Comparison of ENCODE assay signal across 8 cellular contexts in the genomic region with DNA sequence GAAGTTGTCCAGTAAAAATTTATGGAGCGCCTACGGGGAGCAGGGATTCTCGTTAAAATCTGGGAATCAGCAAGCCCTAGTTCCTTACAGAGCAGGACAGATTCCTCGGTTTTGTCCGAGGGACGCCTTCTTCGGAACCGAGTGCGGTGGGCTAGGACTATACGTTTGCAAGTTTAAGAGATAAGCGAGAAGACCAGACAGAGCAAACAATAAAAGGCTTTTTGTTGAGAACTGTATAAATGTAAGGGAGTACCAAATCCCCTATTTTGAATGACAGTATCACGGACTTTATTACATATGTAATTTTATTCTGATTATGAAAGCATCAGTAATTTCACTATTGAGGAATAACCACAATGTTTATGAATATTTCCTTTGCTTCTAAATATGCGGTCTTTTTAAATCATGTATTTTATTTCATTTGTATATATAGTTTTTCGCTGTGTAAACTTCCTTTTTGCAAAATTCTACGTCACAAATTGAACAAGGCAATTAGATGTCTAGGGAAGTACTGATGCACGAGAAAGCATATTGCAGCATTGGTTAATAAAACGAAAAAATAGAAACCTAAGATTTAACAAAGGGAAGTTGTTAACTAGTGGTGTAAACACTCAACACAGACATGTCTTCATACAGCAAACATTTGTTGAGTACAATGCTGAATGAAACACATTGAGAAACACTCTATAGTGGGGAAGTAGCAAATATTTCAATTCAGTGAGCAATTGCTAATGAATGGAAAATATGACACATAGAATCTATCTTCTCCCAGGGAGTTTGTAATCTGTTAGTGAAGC. TPM values are rescaled to one million over a fixed set of nuclear protein-coding genes. Genes with fewer than 3 reads are reported as not detected.
DNase-seq lines count a peak whose midpoint lies in the region; ATAC-seq, FAIRE-seq and TF ChIP-seq lines count a peak whose summit lies in the region.

No MANE protein-coding gene starts in this region.

- ATAC-seq in HG03135 (IDR thresholded peaks at IDR 0.05; ENCODE audit: unreplicated experiment) = no peak

- H3K4me1 ChIP-seq in ES-I3 (ENCODE audit: insufficient read depth, low read length) (peaks cover 21% of the 10 kb centered on the region), MM.1S (ENCODE audit: low read length) (peaks cover 17% of the 10 kb centered on the region), kidney (ENCODE audit: control insufficient read depth in 1 of 2, insufficient read depth in 1 of 2, low read depth in 1 of 2, low read length in 2 of 2) (peaks cover 6 to 8% of the 10 kb centered on the region in 2 donors)

- H3K27ac ChIP-seq in MM.1S (ENCODE audit: low read length) = peak overlapping the region; percentile 71; the same call in 1 of the 2 replicates
- H3K27ac ChIP-seq in kidney (ENCODE audit: low read depth in 2 of 2, low read length in 2 of 2) = peak overlapping the region; percentile 92 to 99
- peak overlapping the region; percentile 99 for H3K27ac ChIP-seq in substantia nigra (ENCODE audit: low read depth, low read length, poor library complexity, severe bottlenecking)

- H3K9ac ChIP-seq in ES-I3 (ENCODE audit: low read depth, low read length) (peak overlapping the region; percentile 94), MM.1S (ENCODE audit: low read length) (peak overlapping the region; percentile 88), kidney (ENCODE audit: low read length in 2 of 2) (peak overlapping the region; percentile 53 to 98)

- H3F3A ChIP-seq in MM.1S (ENCODE audit: insufficient read depth, low read length) = peaks cover 29% of the 10 kb centered on the region

- intact Hi-C loops in kidney (cut with DNase I) = no loop called here
- intact Hi-C loops in posterior vena cava (cut with DNase I) = loop anchor here (10.0 kb wide), 2 partner anchors 149 to 201 kb away; a partner anchor contains a TSS

- H3K27me3 ChIP-seq in MM.1S (replicated peaks; ENCODE audit: insufficient read depth, low read length) = no peaks in the 10 kb centered on the region

- H3K4me3 ChIP-seq in MM.1S (ENCODE audit: low read length) (peak overlapping the region; percentile 80), kidney (ENCODE audit: low read length in 2 of 2) (peak overlapping the region; percentile 72 to 89)

- peaks cover 35% of the 10 kb centered on the region for H3K79me2 ChIP-seq in MM.1S (ENCODE audit: low read length)

- no peaks in the 10 kb centered on the region for H3K9me3 ChIP-seq in ES-I3 (ENCODE audit: control insufficient read depth, insufficient read depth, low read length)
- no peaks in the 10 kb centered on the region for H3K9me3 ChIP-seq in MM.1S (replicated peaks; ENCODE audit: insufficient read depth, low read length)
- no peaks in the 10 kb centered on the region for H3K9me3 ChIP-seq in kidney (ENCODE audit: control insufficient read depth in 1 of 2, low read length in 2 of 2)

- no peaks in the 10 kb centered on the region for H4K20me1 ChIP-seq in MM.1S (ENCODE audit: insufficient read depth, low read length)

- no peaks in the 10 kb centered on the region for H3K36me3 ChIP-seq in ES-I3 (ENCODE audit: insufficient read depth, low read length)
- no peaks in the 10 kb centered on the region for H3K36me3 ChIP-seq in MM.1S (replicated peaks; ENCODE audit: insufficient read depth, low read length)
- no peaks in the 10 kb centered on the region for H3K36me3 ChIP-seq in kidney (ENCODE audit: control insufficient read depth in 1 of 2, insufficient read depth in 2 of 2, low read length in 2 of 2)

- peak overlapping the region; percentile 80 for H2AFZ ChIP-seq in MM.1S (ENCODE audit: low read length)

- no peaks in the 10 kb centered on the region for H3K9me2 ChIP-seq in MM.1S (replicated peaks; ENCODE audit: insufficient read depth, low read length)

- DNase-seq in MM.1S (no peak), astrocyte of the hippocampus (ENCODE audit: low read depth, low spot score) (peak; percentile 63), kidney (no peak), substantia nigra (lab: John Stamatoyannopoulos, UW) (no peak), frontal cortex (ENCODE audit: low spot score in 2 of 2) (no peak), posterior vena cava (ENCODE audit: low spot score) (no peak)

- H3K4me2 ChIP-seq in MM.1S (ENCODE audit: low read depth, low read length) = peak overlapping the region; percentile 83; the same call in 1 of the 2 replicates

- no peak for FAIRE-seq in kidney (lab: Jason Lieb, UNC)
- FAIRE-seq in frontal cortex (lab: Jason Lieb, UNC) = no peak

- TF ChIP-seq CTCF in MM.1S (IDR thresholded peaks at IDR 0.05; ENCODE audit: low read length) (no peak), kidney (IDR thresholded peaks at IDR 0.05; ENCODE audit: borderline replicate concordance, extremely low read depth, insufficient read depth) (no peak)

RNA-seq across cellular contexts. Expression of a gene that starts 1.2 kb away (rescaled TPM):
- total RNA-seq in kidney (159 TPM), frontal cortex (118 TPM), posterior vena cava (100 to 1,000 TPM; 114 to 138 TPM)
- 64.9 TPM for polyA plus RNA-seq in kidney (ENCODE audit: insufficient read depth, low read depth, low replicate concordance)
